Comparison of ENCODE assay signal across 8 cellular contexts in the genomic region with DNA sequence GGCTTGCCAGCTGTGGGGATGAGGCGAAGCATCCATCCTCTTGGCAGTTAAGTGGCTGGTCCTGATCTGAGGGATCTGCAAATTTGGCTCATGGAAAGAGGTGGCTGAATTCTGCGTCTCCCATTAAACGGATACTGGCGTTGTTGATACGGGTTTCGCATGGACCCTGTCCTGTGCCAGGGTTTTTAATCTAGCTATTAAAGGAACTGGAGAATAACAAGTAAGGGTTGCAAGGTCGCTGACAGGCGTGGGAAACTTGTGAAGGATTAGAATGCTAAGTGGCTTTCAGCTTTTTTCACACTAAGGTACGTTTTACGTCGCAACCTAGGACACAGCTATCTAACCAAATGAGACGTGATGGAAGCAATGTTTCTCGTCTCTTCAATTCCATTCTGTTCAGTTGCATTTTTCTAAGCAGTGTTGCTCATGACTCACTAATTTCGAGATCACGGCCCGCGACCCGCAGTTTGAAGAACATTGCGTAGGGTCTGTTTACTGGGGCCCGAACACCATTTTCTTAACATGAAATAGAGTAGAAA. TPM values are rescaled to one million over a fixed set of nuclear protein-coding genes. Genes with fewer than 3 reads are reported as not detected.
DNase-seq lines count a peak whose midpoint lies in the region; ATAC-seq and TF ChIP-seq lines count a peak whose summit lies in the region.

No MANE protein-coding gene starts in this region.

- peak; percentile 11 for ATAC-seq in GM19452 (IDR thresholded peaks at IDR 0.05; ENCODE audit: unreplicated experiment)
- no peak for ATAC-seq in GM21360 (IDR thresholded peaks at IDR 0.05; ENCODE audit: unreplicated experiment)
- ATAC-seq in GM18519 (IDR thresholded peaks at IDR 0.05; ENCODE audit: low FRiP score, unreplicated experiment): no peak

- peak; percentile 65 for DNase-seq in AG10803 (ENCODE audit: low read depth)
- DNase-seq in NCI-H460 (ENCODE audit: extremely low read depth, low read depth): peak; percentile 27
- peak; percentile 11 for DNase-seq in stimulated activated CD8-positive, alpha-beta memory T cell treated with anti-CD3 and anti-CD28 coated beads, Interleukin-12 subunit alpha, Interleukin-12 subunit beta, amount 100 ng/mL, for 24 hours (ENCODE audit: extremely low read depth)

- peak overlapping the region; percentile 20 for H3K27ac ChIP-seq in angular gyrus (ENCODE audit: low read depth, low read length)

- peak overlapping the region; percentile 100 for H3K4me3 ChIP-seq in AG10803 (ENCODE audit: low read length)
- H3K4me3 ChIP-seq in iPS-18c (ENCODE audit: insufficient read depth, low read depth, low read length): peak overlapping the region; percentile 100

- no peaks in the 10 kb centered on the region for H3K9me3 ChIP-seq in iPS-18c (ENCODE audit: control insufficient read depth, insufficient read depth, low read length)

- no peak for TF ChIP-seq CTCF in AG10803 (conservative IDR thresholded peaks at IDR 0.05; ENCODE audit: low read length)

RNA-seq across cellular contexts. Expression of a gene that starts 0.9 kb away (rescaled TPM):
- 22.8 and 27.3 TPM in 2 replicates for total RNA-seq in NCI-H460 (2014; rRNA removed; shearing (Covaris generic))
- 33.2 and 41.6 TPM in 2 replicates for polyA plus RNA-seq in NCI-H460 (2014; cell fraction: nucleus; rRNA removed)

RNA-seq across cellular contexts. Expression of a gene that starts 23.1 kb away (rescaled TPM):
- total RNA-seq in NCI-H460 (2014; rRNA removed; shearing (Covaris generic)): not detected in 2 replicates
- polyA plus RNA-seq in NCI-H460 (2014; cell fraction: nucleus; rRNA removed): not detected in 2 replicates

RNA-seq across cellular contexts. Expression of a gene that starts 56.6 kb away (rescaled TPM):
- total RNA-seq in NCI-H460 (2014; rRNA removed; shearing (Covaris generic)): 111 and 118 TPM in 2 replicates
- 40.8 and 58.7 TPM in 2 replicates for polyA plus RNA-seq in NCI-H460 (2014; cell fraction: nucleus; rRNA removed)

Comparison
In these comparisons a context has a peak if more than half of its experiments do, and no peak if none do; other contexts are left out.
1. DNase-seq: peak in every context shown above with its lines; median percentile 65 in AG10803; 27 in NCI-H460; 11 in stimulated activated CD8-positive, alpha-beta memory T cell treated with anti-CD3 and anti-CD28 coated beads, Interleukin-12 subunit alpha, Interleukin-12 subunit beta, amount 100 ng/mL, for 24 hours.